Comparison of ENCODE assay signal across 20 cellular contexts in genomic region chrX:103635436-103635835, GRCh38. TPM values are rescaled to one million over a fixed set of nuclear protein-coding genes. Genes with fewer than 3 reads are reported as not detected.
DNase-seq lines count a peak whose midpoint lies in the region; ATAC-seq, FAIRE-seq and TF ChIP-seq lines count a peak whose summit lies in the region.
"Had no signal": no experiment of that assay in that cellular context is flagged by ENCODE, and none has a peak within 500 bp of the region (broad histone marks: within the 10 kb centered on the region; RNA-seq: fewer than 3 reads in every experiment).

No MANE protein-coding gene starts in this region.

- peaks cover 2% of the 10 kb centered on the region for H3K36me3 Mint-ChIP-seq in progenitor cell of endocrine pancreas (ENCODE audit: insufficient read depth)
- H3K36me3 Mint-ChIP-seq: CD8-positive, alpha-beta T cell had no signal

- peak overlapping the region; percentile 14 for H3K27ac Mint-ChIP-seq in progenitor cell of endocrine pancreas
- H3K27ac Mint-ChIP-seq: B cell; CD8-positive, alpha-beta T cell had no signal

- H3K27me3 Mint-ChIP-seq in progenitor cell of endocrine pancreas: no peaks in the 10 kb centered on the region
- H3K27me3 Mint-ChIP-seq: B cell had no signal

- no peak overlapping the region for H3K4me3 Mint-ChIP-seq in progenitor cell of endocrine pancreas (ENCODE audit: low read depth)
- H3K4me3 Mint-ChIP-seq: B cell; CD8-positive, alpha-beta T cell had no signal

- DNase-seq in ELR (ENCODE audit: low read depth) (peak; percentile 24), HT1080 (ENCODE audit: low read depth) (peak; percentile 41), bronchial epithelial cell (ENCODE audit: low read depth) (peak; percentile 45), progenitor cell of endocrine pancreas (ENCODE audit: low spot score, unreplicated experiment) (no peak), hypothalamus (lab: John Stamatoyannopoulos, UW) (no peak), NCI-H1105 (lab: John Stamatoyannopoulos, UW) (no peak)
- DNase-seq: CD8-positive, alpha-beta T cell; DMS 273 treated with DMSO at 0.1 percent for 48 hours; DMS79; Kasumi-1; MG63; NCI-H2029; NCI-H526 treated with DMSO at 0.1 percent for 48 hours; T-helper 2 cell had no signal

- no peaks in the 10 kb centered on the region for H3K36me3 ChIP-seq in bronchial epithelial cell (ENCODE audit: control insufficient read depth, insufficient read depth, low read length)

- no peaks in the 10 kb centered on the region for H3K27me3 ChIP-seq in bronchial epithelial cell (ENCODE audit: control insufficient read depth, insufficient read depth, low read length)
- H3K27me3 ChIP-seq: MG63 had no signal

- H3K4me1 Mint-ChIP-seq in progenitor cell of endocrine pancreas (ENCODE audit: low read depth): no peaks in the 10 kb centered on the region
- H3K4me1 Mint-ChIP-seq: B cell had no signal

- FAIRE-seq in bronchial epithelial cell (lab: Jason Lieb, UNC): no peak
- FAIRE-seq: GM18507, HTR-8/SVneo, K562, RCC 7860 had no signal

- H3K9me3 Mint-ChIP-seq in progenitor cell of endocrine pancreas (ENCODE audit: low read depth): no peaks in the 10 kb centered on the region
- H3K9me3 Mint-ChIP-seq: CD8-positive, alpha-beta T cell had no signal

- H3K4me3 ChIP-seq in bronchial epithelial cell (ENCODE audit: low read depth, low read length): no peak overlapping the region
- H3K4me3 ChIP-seq: K562, MG63 had no signal

- no peak for TF ChIP-seq CTCF in bronchial epithelial cell (IDR thresholded peaks at IDR 0.05; ENCODE audit: insufficient read depth, low read length, severe bottlenecking)
- TF ChIP-seq CTCF in progenitor cell of endocrine pancreas (IDR thresholded peaks at IDR 0.05; ENCODE audit: unreplicated experiment): no peak

- no peak for ATAC-seq in HG03095 (IDR thresholded peaks at IDR 0.05; ENCODE audit: unreplicated experiment)
- ATAC-seq: CD8-positive, alpha-beta T cell; K562 had no signal

RNA-seq across cellular contexts. Expression of gene TCEAL1, which starts 6.7 kb away (rescaled TPM):
- 21.9 and 33.4 TPM in 2 replicates for total RNA-seq in HT1080 (2014; rRNA removed; shearing (Covaris generic))
- 20.1 and 24.3 TPM in 2 replicates for polyA plus RNA-seq in HT1080 (2015; cell fraction: cytosol; rRNA removed)
- polyA plus RNA-seq in HT1080 (2015; cell fraction: nucleus; rRNA removed): 22.4 and 22.7 TPM in 2 replicates
- total RNA-seq in bronchial epithelial cell (10.5 and 11.3 TPM in 2 replicates), progenitor cell of endocrine pancreas (18.9 and 21.5 TPM in 2 replicates)

RNA-seq across cellular contexts. Expression of gene TCEAL3, which starts 27.7 kb away (rescaled TPM):
- 14.3 and 17.1 TPM in 2 replicates for total RNA-seq in HT1080 (2014; rRNA removed; shearing (Covaris generic))
- polyA plus RNA-seq in HT1080 (2015; cell fraction: cytosol; rRNA removed): 30.9 and 38.9 TPM in 2 replicates
- polyA plus RNA-seq in HT1080 (2015; cell fraction: nucleus; rRNA removed): 9.0 and 11.9 TPM in 2 replicates
- total RNA-seq in bronchial epithelial cell: 3.7 and 8.4 TPM in 2 replicates
- 14.4 and 15.1 TPM in 2 replicates for total RNA-seq in progenitor cell of endocrine pancreas
- total RNA-seq: K562 had no signal
- polyA plus RNA-seq: K562 had no signal

RNA-seq across cellular contexts. Expression of gene TCEAL4, which starts 50.1 kb away (rescaled TPM):
- 30.0 and 33.0 TPM in 2 replicates for total RNA-seq in HT1080 (2014; rRNA removed; shearing (Covaris generic))
- polyA plus RNA-seq in HT1080 (2015; cell fraction: cytosol; rRNA removed): 43.1 and 52.5 TPM in 2 replicates
- 28.1 and 32.5 TPM in 2 replicates for polyA plus RNA-seq in HT1080 (2015; cell fraction: nucleus; rRNA removed)
- total RNA-seq in bronchial epithelial cell: 23.4 and 43.9 TPM in 2 replicates
- total RNA-seq in progenitor cell of endocrine pancreas: 67.4 and 72.3 TPM in 2 replicates

RNA-seq across cellular contexts. Expression of gene MORF4L2, which starts 51.1 kb away (rescaled TPM):
- total RNA-seq in HT1080 (2014; rRNA removed; shearing (Covaris generic)): 397 and 471 TPM in 2 replicates
- polyA plus RNA-seq in HT1080 (2015; cell fraction: cytosol; rRNA removed): 455 and 600 TPM in 2 replicates
- polyA plus RNA-seq in HT1080 (2015; cell fraction: nucleus; rRNA removed): 722 and 851 TPM in 2 replicates
- 414 and 422 TPM in 2 replicates for total RNA-seq in bronchial epithelial cell
- total RNA-seq in progenitor cell of endocrine pancreas: 479 and 507 TPM in 2 replicates

Comparison
In these comparisons a context has a peak if more than half of its experiments do, and no peak if none do; other contexts are left out.
1. DNase-seq: peak in ELR (single experiment), HT1080 (single experiment) and bronchial epithelial cell (single experiment); none in progenitor cell of endocrine pancreas (single experiment), hypothalamus (0 of 51) and NCI-H1105 (single experiment).